In the genomic region with DNA sequence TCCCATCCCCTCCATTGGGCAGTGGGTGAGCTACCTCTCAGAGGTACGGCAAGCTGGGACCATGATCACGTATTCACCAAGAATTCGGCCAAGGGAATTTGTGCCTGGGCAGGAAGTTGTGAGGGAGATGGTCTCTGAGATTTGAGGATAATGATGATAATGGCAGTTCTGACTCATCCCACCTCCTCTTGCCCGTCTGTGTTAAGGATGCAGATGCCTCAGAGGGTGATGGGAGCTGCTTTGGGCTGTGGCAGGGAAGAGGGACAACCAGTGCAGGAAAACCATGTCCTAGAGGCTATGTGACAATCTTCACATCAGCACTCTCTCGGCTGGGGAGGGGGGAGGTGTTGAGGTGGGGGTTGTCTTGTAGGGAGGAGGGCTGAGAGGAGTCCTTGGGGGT, we compare ENCODE assay signal across 1 cellular context.
TF ChIP-seq lines count a peak whose summit lies in the region.

No MANE protein-coding gene starts in this region.

TF ChIP-seq in H1, 55 proteins besides CTCF, POLR2A, EP300 and RAD21 (continued from another document):
- TF ChIP-seq SIN3A (conservative IDR thresholded peaks at IDR 0.05 in 1 of 2, IDR thresholded peaks at IDR 0.05 in 1 of 2; ENCODE audit: low read depth in 1 of 2, low read length in 2 of 2), result no peak
- TF ChIP-seq MAFK (IDR thresholded peaks at IDR 0.05; ENCODE audit: low read depth, low read length), result no peak
- no peak for TF ChIP-seq HDAC2 (IDR thresholded peaks at IDR 0.05; ENCODE audit: borderline replicate concordance in 1 of 2, low read depth in 2 of 2, low read length in 2 of 2)
- no peak for TF ChIP-seq YY1 (IDR thresholded peaks at IDR 0.05; ENCODE audit: low read depth, low read length)
- no peak for TF ChIP-seq CTBP2 (IDR thresholded peaks at IDR 0.05; ENCODE audit: borderline replicate concordance, insufficient read depth, insufficient read length, low read length)
- no peak for TF ChIP-seq SP1 (IDR thresholded peaks at IDR 0.05; ENCODE audit: low read depth, low read length)
- TF ChIP-seq BCL11A (IDR thresholded peaks at IDR 0.05; ENCODE audit: low read depth in 2 of 2, low read length in 2 of 2), result no peak
- TF ChIP-seq, protein P1, sequence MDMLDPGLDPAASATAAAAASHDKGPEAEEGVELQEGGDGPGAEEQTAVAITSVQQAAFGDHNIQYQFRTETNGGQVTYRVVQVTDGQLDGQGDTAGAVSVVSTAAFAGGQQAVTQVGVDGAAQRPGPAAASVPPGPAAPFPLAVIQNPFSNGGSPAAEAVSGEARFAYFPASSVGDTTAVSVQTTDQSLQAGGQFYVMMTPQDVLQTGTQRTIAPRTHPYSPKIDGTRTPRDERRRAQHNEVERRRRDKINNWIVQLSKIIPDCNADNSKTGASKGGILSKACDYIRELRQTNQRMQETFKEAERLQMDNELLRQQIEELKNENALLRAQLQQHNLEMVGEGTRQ (IDR thresholded peaks at IDR 0.05; ENCODE audit: low read length), result no peak
- no peak for TF ChIP-seq SIRT6 (IDR thresholded peaks at IDR 0.05; ENCODE audit: low read length)
- no peak for TF ChIP-seq POLR2AphosphoS5 (IDR thresholded peaks at IDR 0.05; ENCODE audit: low read depth, low read length)
- TF ChIP-seq, protein P2, sequence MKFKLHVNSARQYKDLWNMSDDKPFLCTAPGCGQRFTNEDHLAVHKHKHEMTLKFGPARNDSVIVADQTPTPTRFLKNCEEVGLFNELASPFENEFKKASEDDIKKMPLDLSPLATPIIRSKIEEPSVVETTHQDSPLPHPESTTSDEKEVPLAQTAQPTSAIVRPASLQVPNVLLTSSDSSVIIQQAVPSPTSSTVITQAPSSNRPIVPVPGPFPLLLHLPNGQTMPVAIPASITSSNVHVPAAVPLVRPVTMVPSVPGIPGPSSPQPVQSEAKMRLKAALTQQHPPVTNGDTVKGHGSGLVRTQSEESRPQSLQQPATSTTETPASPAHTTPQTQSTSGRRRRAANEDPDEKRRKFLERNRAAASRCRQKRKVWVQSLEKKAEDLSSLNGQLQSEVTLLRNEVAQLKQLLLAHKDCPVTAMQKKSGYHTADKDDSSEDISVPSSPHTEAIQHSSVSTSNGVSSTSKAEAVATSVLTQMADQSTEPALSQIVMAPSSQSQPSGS (IDR thresholded peaks at IDR 0.05; ENCODE audit: low read length), result no peak
- TF ChIP-seq EGR1 (IDR thresholded peaks at IDR 0.05; ENCODE audit: borderline replicate concordance, low read depth, low read length), result no peak
- TF ChIP-seq RXRA (IDR thresholded peaks at IDR 0.05; ENCODE audit: insufficient read depth, low read depth, low read length), result no peak
- no peak for TF ChIP-seq NRF1 (IDR thresholded peaks at IDR 0.05; ENCODE audit: low read depth, low read length)
- no peak for TF ChIP-seq GABPA (IDR thresholded peaks at IDR 0.05; ENCODE audit: borderline replicate concordance, insufficient read depth, low read length)
- no peak for TF ChIP-seq GTF2F1 (IDR thresholded peaks at IDR 0.05; ENCODE audit: borderline replicate concordance, low read depth, low read length)
